In genomic region chr11:94519478-94520084, GRCh38 we compare ENCODE assay signal across 8 cellular contexts. TPM values are rescaled to one million over a fixed set of nuclear protein-coding genes. Genes with fewer than 3 reads are reported as not detected.
DNase-seq lines count a peak whose midpoint lies in the region; ATAC-seq and TF ChIP-seq lines count a peak whose summit lies in the region.

No MANE protein-coding gene starts in this region.

- no peak for TF ChIP-seq POLR2A in heart left ventricle (IDR thresholded peaks at IDR 0.05)

- H3K27ac ChIP-seq in heart left ventricle (no peak overlapping the region), heart right ventricle (no peak overlapping the region)

- 11 to 15% (median 13%) methylated on average over 5 of the region's 5 CpGs for WGBS in heart left ventricle, 4 donors
- WGBS in heart right ventricle, 2 donors, result 13 to 16% methylated on average over 5 of the region's 5 CpGs

- H3K9me3 ChIP-seq in heart left ventricle (no peaks in the 10 kb centered on the region), heart right ventricle (no peaks in the 10 kb centered on the region)

- peaks cover 0 to 8% (median 0%) of the 10 kb centered on the region in 9 donors for H3K27me3 ChIP-seq in heart left ventricle
- H3K27me3 ChIP-seq in heart right ventricle, result peaks cover 0 to 8% (median 0%) of the 10 kb centered on the region in 7 donors

- ATAC-seq in heart left ventricle, result no peak
- ATAC-seq in heart right ventricle, result peak in 3 of 8 donors; percentile 23 to 46 (median 44)
- no peak for ATAC-seq in GM19455 (IDR thresholded peaks at IDR 0.05; ENCODE audit: unreplicated experiment)
- no peak for ATAC-seq in GM21381 (IDR thresholded peaks at IDR 0.05; ENCODE audit: unreplicated experiment)

- DNase-seq in heart left ventricle, result no peak
- no peak for DNase-seq in cardiac septum (ENCODE audit: low spot score)
- no peak for DNase-seq in LNCaP clone FGC (ENCODE audit: low read depth)
- peak; percentile 27 for DNase-seq in SW480 (ENCODE audit: low spot score)
- DNase-seq in heart right ventricle, result no peak
- peak; percentile 90 for DNase-seq in superior temporal gyrus (ENCODE audit: extremely low spot score)

- intact Hi-C loops in heart left ventricle (cut with DNase I), result loop anchor here in 9 of 10 donors (1.0 to 5.0 kb wide), 7 partner anchors 38 to 83 kb away; no protein-coding TSS in a partner anchor
- intact Hi-C loops in cardiac septum (cut with DNase I), result loop anchor here (2.0 to 5.0 kb wide), 2 partner anchors 43 to 78 kb away; no protein-coding TSS in a partner anchor
- intact Hi-C loops in heart right ventricle (cut with DNase I), result loop anchor here in 9 of 10 donors (2.0 to 10.0 kb wide), 6 partner anchors 38 to 375 kb away; no protein-coding TSS in a partner anchor

- TF ChIP-seq CTCF in heart left ventricle (IDR thresholded peaks at IDR 0.05) (peak; percentile 50 to 75 (median 67)), LNCaP clone FGC (IDR thresholded peaks at IDR 0.05; ENCODE audit: control insufficient read depth, extremely low read depth, insufficient read depth) (peak; percentile 52), heart right ventricle (IDR thresholded peaks at IDR 0.05) (peak; percentile 37 to 80 (median 69))

- H3K4me1 ChIP-seq in heart left ventricle (peaks cover 0 to 3% (median 0%) of the 10 kb centered on the region in 12 donors), heart right ventricle (peaks cover 0 to 5% (median 0%) of the 10 kb centered on the region in 9 donors)

- H3K36me3 ChIP-seq in heart left ventricle (no peaks in the 10 kb centered on the region), heart right ventricle (no peaks in the 10 kb centered on the region)

- H3K4me3 ChIP-seq in heart left ventricle, result peak overlapping the region in 1 of 12 donors; percentile 21
- H3K4me3 ChIP-seq in LNCaP clone FGC (ENCODE audit: low read depth, low read length), result no peak overlapping the region
- H3K4me3 ChIP-seq in heart right ventricle, result no peak overlapping the region

RNA-seq across cellular contexts. Expression of gene C11orf97, which starts 7.3 kb away (rescaled TPM):
- total RNA-seq in heart left ventricle (not detected), cardiac septum (not detected), heart right ventricle (not detected)
- polyA plus RNA-seq in heart left ventricle (not detected), heart right ventricle (not detected)

RNA-seq across cellular contexts. Expression of gene FUT4, which starts 24.1 kb away (rescaled TPM):
- total RNA-seq in heart left ventricle (1 to 10 TPM; 1.0 to 4.7 (median 1.3) TPM), cardiac septum (2.4 TPM), heart right ventricle (1 to 10 TPM; 1.2 to 3.4 (median 1.6) TPM)
- polyA plus RNA-seq in heart left ventricle (1 to 10 TPM in 1 of 2 donors, under 1 TPM in 1; 0.46 to 1.0 TPM), heart right ventricle (under 1 TPM; 0.51 to 0.86 TPM)

RNA-seq across cellular contexts. Expression of gene ANKRD49, which starts 25.8 kb away (rescaled TPM):
- total RNA-seq in heart left ventricle (1 to 10 TPM; 3.5 to 6.9 (median 5.7) TPM), cardiac septum (6.4 TPM), heart right ventricle (1 to 10 TPM; 1.9 to 8.0 (median 4.7) TPM)
- polyA plus RNA-seq in heart left ventricle (10 to 100 TPM in 1 of 2 donors, 1 to 10 TPM in 1; 5.6 to 10.5 TPM), heart right ventricle (10 to 100 TPM in 1 of 2 donors, 1 to 10 TPM in 1; 7.8 to 12.8 TPM)

RNA-seq across cellular contexts. Expression of gene MRE11, which starts 25.9 kb away (rescaled TPM):
- total RNA-seq in heart left ventricle (10 to 100 TPM in 2 of 9 donors, 1 to 10 TPM in 7; 4.2 to 12.3 (median 8.4) TPM), cardiac septum (8.7 TPM), heart right ventricle (10 to 100 TPM in 1 of 10 donors, 1 to 10 TPM in 9; 6.4 to 11.2 (median 8.2) TPM)
- polyA plus RNA-seq in heart left ventricle (1 to 10 TPM; 1.9 to 6.3 TPM), heart right ventricle (1 to 10 TPM; 3.3 to 3.9 TPM)

RNA-seq across cellular contexts. Expression of gene PIWIL4, which starts 47.6 kb away (rescaled TPM):
- 1 to 10 TPM in 5 of 9 donors, under 1 TPM in 4; 0.68 to 2.4 (median 1.1) TPM for total RNA-seq in heart left ventricle
- polyA plus RNA-seq in heart left ventricle, result 1 to 10 TPM in 1 of 2 donors, under 1 TPM in 1; 0.33 to 1.6 TPM
- total RNA-seq in cardiac septum, result 1.8 TPM
- 1 to 10 TPM in 8 of 10 donors, under 1 TPM in 2; 0.37 to 1.9 (median 1.3) TPM for total RNA-seq in heart right ventricle
- 1 to 10 TPM in 1 of 2 donors, under 1 TPM in 1; 0.70 to 2.6 TPM for polyA plus RNA-seq in heart right ventricle

Comparison
In these comparisons a context has a peak if more than half of its experiments do, and no peak if none do; other contexts are left out.
1. DNase-seq: peak in SW480 (single experiment) and superior temporal gyrus (single experiment); none in heart left ventricle (0 of 5), cardiac septum (single experiment), LNCaP clone FGC (single experiment) and heart right ventricle (0 of 2).
2. Peak in every context shown above with its lines, with median percentiles within 50 percentile points of each other: CTCF ChIP-seq.